ENCODE assay signal across 9 cellular contexts in genomic region chr7:126657599-126658358, GRCh38.
DNase-seq lines count a peak whose midpoint lies in the region; ATAC-seq and TF ChIP-seq lines count a peak whose summit lies in the region.
"Had no signal": no experiment of that assay in that cellular context is flagged by ENCODE, and none has a peak within 500 bp of the region (broad histone marks: within the 10 kb centered on the region; RNA-seq: fewer than 3 reads in every experiment).

No MANE protein-coding gene starts in this region.

- peak; percentile 17 for DNase-seq in A673 (ENCODE audit: low spot score)
- no peak for DNase-seq in GOT3 (lab: John Stamatoyannopoulos, UW)
- no peak for DNase-seq in lower leg skin (ENCODE audit: low spot score in 2 of 2)
- no peak for DNase-seq in activated naive CD8-positive, alpha-beta T cell treated with anti-CD3 and anti-CD28 coated beads, Interleukin-2, amount 50 U/mL, for 24 hours
- DNase-seq in NCI-H2227 (lab: John Stamatoyannopoulos, UW; ENCODE audit: unreplicated experiment): no peak

- peaks cover 0 to 1% (median 0%) of the 10 kb centered on the region in 3 donors for H3K9me3 Mint-ChIP-seq in IgD-negative memory B cell
- H3K9me3 Mint-ChIP-seq in activated naive CD8-positive, alpha-beta T cell treated with anti-CD3 and anti-CD28 coated beads, Interleukin-2, amount 50 U/mL, for 24 hours: no peaks in the 10 kb centered on the region
- H3K9me3 Mint-ChIP-seq: activated T-helper 1 cell treated with anti-CD3 and anti-CD28 coated beads, Interleukin-12 subunit alpha, Interleukin-12 subunit beta, Interleukin-2, Interleukin-4 antibody, amounts not matched to agents 30 ng/mL and 10 ng/mL and 1 ng/mL, durations not matched to agents 14 hours and 24 hours and 36 hours had no signal

- ATAC-seq in HG02852 (IDR thresholded peaks at IDR 0.05; ENCODE audit: unreplicated experiment): peak; percentile 94
- ATAC-seq in activated naive CD8-positive, alpha-beta T cell treated with anti-CD3 and anti-CD28 coated beads, Interleukin-2, amount 50 U/mL, for 24 hours: no peak

- intact Hi-C loops in A673 (cut with micrococcal nuclease; ENCODE audit: unreplicated experiment) (no loop called here), lower leg skin (cut with DNase I; ENCODE audit: low total_unique reads) (no loop called here)

- no peak overlapping the region for H3K4me3 ChIP-seq in A673 (ENCODE audit: low read depth, low read length, poor library complexity, severe bottlenecking)
- no peak overlapping the region for H3K4me3 ChIP-seq in lower leg skin (ENCODE audit: low read depth, poor library complexity, severe bottlenecking)

- H3K27me3 ChIP-seq in A673 (replicated peaks; ENCODE audit: insufficient read depth, low read depth, low read length, poor library complexity): no peaks in the 10 kb centered on the region

- H3K4me1 ChIP-seq in A673 (ENCODE audit: insufficient read depth, low read length, poor library complexity, severe bottlenecking): peaks cover 7% of the 10 kb centered on the region

- H3K27me3 Mint-ChIP-seq in IgD-negative memory B cell: no peaks in the 10 kb centered on the region
- H3K27me3 Mint-ChIP-seq in activated naive CD8-positive, alpha-beta T cell treated with anti-CD3 and anti-CD28 coated beads, Interleukin-2, amount 50 U/mL, for 24 hours: no peaks in the 10 kb centered on the region

- H3K4me3 Mint-ChIP-seq in IgD-negative memory B cell: peak overlapping the region; percentile 42 to 96 (median 72)
- no peak overlapping the region for H3K4me3 Mint-ChIP-seq in activated naive CD8-positive, alpha-beta T cell treated with anti-CD3 and anti-CD28 coated beads, Interleukin-2, amount 50 U/mL, for 24 hours
- H3K4me3 Mint-ChIP-seq: activated T-helper 1 cell treated with anti-CD3 and anti-CD28 coated beads, Interleukin-12 subunit alpha, Interleukin-12 subunit beta, Interleukin-2, Interleukin-4 antibody, amounts not matched to agents 30 ng/mL and 10 ng/mL and 1 ng/mL, durations not matched to agents 14 hours and 24 hours and 36 hours had no signal

- WGBS in lower leg skin, 2 donors: 77 to 80% methylated on average over 6 of the region's 6 CpGs

- POLR2A ChIA-PET in A673 (lab: Charles Lee; ENCODE audit: low non-redundant PET): no interaction called here

- H3K36me3 ChIP-seq in A673 (ENCODE audit: insufficient read depth, low read length, poor library complexity, severe bottlenecking): no peaks in the 10 kb centered on the region

- H3K27ac Mint-ChIP-seq in IgD-negative memory B cell: peak overlapping the region; percentile 76 to 91 (median 82)
- H3K27ac Mint-ChIP-seq in activated naive CD8-positive, alpha-beta T cell treated with anti-CD3 and anti-CD28 coated beads, Interleukin-2, amount 50 U/mL, for 24 hours: no peak overlapping the region
- H3K27ac Mint-ChIP-seq: activated T-helper 1 cell treated with anti-CD3 and anti-CD28 coated beads, Interleukin-12 subunit alpha, Interleukin-12 subunit beta, Interleukin-2, Interleukin-4 antibody, amounts not matched to agents 30 ng/mL and 10 ng/mL and 1 ng/mL, durations not matched to agents 14 hours and 24 hours and 36 hours had no signal

- no TSS peak for BruUV-seq in A673 (replicated peaks; lab: Mats Ljungman, UMichigan)

- TF ChIP-seq CTCF in A673 (conservative IDR thresholded peaks at IDR 0.05; ENCODE audit: low read depth, low read length) (no peak), lower leg skin (IDR thresholded peaks at IDR 0.05) (no peak)

- peaks cover 31 to 36% (median 35%) of the 10 kb centered on the region in 3 donors for H3K4me1 Mint-ChIP-seq in IgD-negative memory B cell
- no peaks in the 10 kb centered on the region for H3K4me1 Mint-ChIP-seq in activated naive CD8-positive, alpha-beta T cell treated with anti-CD3 and anti-CD28 coated beads, Interleukin-2, amount 50 U/mL, for 24 hours

- H3K27ac ChIP-seq in A673 (ENCODE audit: low read depth, low read length, poor library complexity, severe bottlenecking): no peak overlapping the region

- CTCF ChIA-PET in A673 (lab: Charles Lee): no interaction called here

- TF ChIP-seq POLR2A in GM19099 (IDR thresholded peaks at IDR 0.05; ENCODE audit: extremely low read depth, insufficient read length, low read depth): peak; percentile 41
- TF ChIP-seq POLR2A in lower leg skin (IDR thresholded peaks at IDR 0.05): no peak

- H3K9me3 ChIP-seq in A673 (ENCODE audit: low read depth, low read length, poor library complexity, severe bottlenecking): no peaks in the 10 kb centered on the region

- peaks cover 3% of the 10 kb centered on the region for H3K36me3 Mint-ChIP-seq in IgD-negative memory B cell
- H3K36me3 Mint-ChIP-seq in activated naive CD8-positive, alpha-beta T cell treated with anti-CD3 and anti-CD28 coated beads, Interleukin-2, amount 50 U/mL, for 24 hours (ENCODE audit: low read depth): no peaks in the 10 kb centered on the region
